Comparison of ENCODE assay signal across 11 cellular contexts in the genomic region with DNA sequence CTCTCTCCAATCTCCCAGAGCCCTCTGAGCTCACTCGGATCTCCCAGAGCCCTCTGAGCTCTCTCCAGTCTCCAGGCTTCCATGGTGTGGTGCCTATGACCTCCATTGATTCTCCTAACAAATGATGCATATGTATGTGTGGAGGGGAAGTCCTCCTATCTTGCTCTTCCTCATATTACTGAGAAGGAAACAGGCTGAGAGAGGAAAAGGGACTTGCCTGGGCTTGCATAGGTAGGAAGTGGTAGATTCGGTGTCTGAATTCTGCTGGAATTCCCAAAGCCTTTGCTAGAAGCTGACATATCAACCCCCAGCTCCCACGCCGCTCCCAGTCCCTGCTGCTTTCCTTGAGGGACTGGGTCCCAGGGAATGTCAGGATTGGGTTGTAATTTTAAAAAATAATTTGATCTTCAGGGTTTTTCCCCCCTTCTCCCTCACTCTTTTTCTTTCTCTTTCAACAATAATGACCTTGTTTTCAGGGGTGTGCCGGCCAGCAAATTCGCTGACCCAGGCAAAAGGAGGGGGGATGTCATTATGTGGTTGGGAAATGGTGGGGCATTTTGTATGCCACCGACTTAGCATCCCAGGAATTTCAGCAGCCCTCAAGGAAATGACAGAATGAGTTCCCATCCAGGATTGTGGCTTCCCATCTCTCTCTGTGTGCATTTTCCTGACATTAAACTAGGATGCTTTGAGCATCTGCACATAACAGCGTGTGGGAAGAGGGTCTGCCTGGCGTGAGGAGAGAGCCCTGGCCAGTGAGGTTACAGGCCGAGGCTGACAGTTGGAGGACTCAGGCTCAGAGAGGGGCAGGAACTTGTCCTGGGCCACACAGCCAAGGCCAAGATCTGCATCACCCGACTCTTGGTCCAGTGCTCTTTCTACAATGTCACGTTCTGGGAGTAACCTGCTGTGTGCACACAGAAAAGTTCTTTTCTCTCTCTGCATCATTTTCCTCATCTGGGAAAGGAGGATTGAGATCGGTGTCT. TPM values are rescaled to one million over a fixed set of nuclear protein-coding genes. Genes with fewer than 3 reads are reported as not detected.
DNase-seq lines count a peak whose midpoint lies in the region; ATAC-seq and TF ChIP-seq lines count a peak whose summit lies in the region.
"Had no signal": no experiment of that assay in that cellular context is flagged by ENCODE, and none has a peak within 500 bp of the region (broad histone marks: within the 10 kb centered on the region; RNA-seq: fewer than 3 reads in every experiment).

No MANE protein-coding gene starts in this region.

- POLR2A ChIA-PET in activated CD8-positive, alpha-beta T cell treated with anti-CD3 and anti-CD28 coated beads for 36 hours (lab: Charles Lee) = interaction anchor here (0.6 to 4.6 kb wide), 13 partner anchors 10 to 64 kb away, joined by 3 to 47 read pairs (median 8); no protein-coding TSS in a partner anchor

- H3K27me3 Mint-ChIP-seq in activated CD8-positive, alpha-beta T cell treated with anti-CD3 and anti-CD28 coated beads for 36 hours = no peaks in the 10 kb centered on the region
- H3K27me3 Mint-ChIP-seq in glutamatergic neuron (ENCODE audit: unreplicated experiment) = peaks cover 2% of the 10 kb centered on the region

- peak overlapping the region; percentile 41; the same call in 1 of the 2 replicates for H3K9ac ChIP-seq in iPS-20b (ENCODE audit: low read depth, low read length)

- no peak overlapping the region for H3K27ac ChIP-seq in iPS-20b (ENCODE audit: low read length)
- H3K27ac ChIP-seq: uterus had no signal

- DNase-seq in AG10803 (ENCODE audit: low read depth) (peak; percentile 15), HFF-Myc (ENCODE audit: extremely low read depth, low read depth) (peak; percentile 33), glutamatergic neuron (no peak), COR-L47 (lab: John Stamatoyannopoulos, UW) (no peak), ecto neural progenitor cell (ENCODE audit: low spot score) (no peak)
- DNase-seq in activated CD8-positive, alpha-beta T cell treated with anti-CD3 and anti-CD28 coated beads for 36 hours = no peak
- DNase-seq: BE2C, NCI-H526, uterus had no signal

- peaks cover 13% of the 10 kb centered on the region; the same call in 1 of the 2 replicates for H3K9me3 ChIP-seq in iPS-20b (ENCODE audit: insufficient read depth, low read depth, low read length)
- H3K9me3 ChIP-seq: BE2C, uterus had no signal

- no peak for ATAC-seq in activated CD8-positive, alpha-beta T cell treated with anti-CD3 and anti-CD28 coated beads for 36 hours
- ATAC-seq in GM21825 (IDR thresholded peaks at IDR 0.05; ENCODE audit: unreplicated experiment) = no peak

- no peaks in the 10 kb centered on the region for H3K27me3 ChIP-seq in iPS-20b (ENCODE audit: insufficient read depth, low read length)
- H3K27me3 ChIP-seq: BE2C had no signal

- peak overlapping the region; percentile 89 for H3K27ac Mint-ChIP-seq in activated CD8-positive, alpha-beta T cell treated with anti-CD3 and anti-CD28 coated beads for 36 hours
- no peak overlapping the region for H3K27ac Mint-ChIP-seq in glutamatergic neuron (ENCODE audit: unreplicated experiment)

- CTCF ChIA-PET in activated CD8-positive, alpha-beta T cell treated with anti-CD3 and anti-CD28 coated beads for 36 hours (lab: Charles Lee) = interaction anchor here (0.7 to 5.3 kb wide), 12 partner anchors 11 to 129 kb away, joined by 3 to 40 read pairs (median 4); no protein-coding TSS in a partner anchor

- no peaks in the 10 kb centered on the region for H3K36me3 ChIP-seq in iPS-20b (ENCODE audit: insufficient read depth, low read depth, low read length)
- H3K36me3 ChIP-seq: BE2C, uterus had no signal

- peaks cover 56% of the 10 kb centered on the region for H3K36me3 Mint-ChIP-seq in activated CD8-positive, alpha-beta T cell treated with anti-CD3 and anti-CD28 coated beads for 36 hours (ENCODE audit: low read depth)
- H3K36me3 Mint-ChIP-seq in glutamatergic neuron (ENCODE audit: unreplicated experiment) = peaks cover 22% of the 10 kb centered on the region

- intact Hi-C loops in activated CD8-positive, alpha-beta T cell treated with anti-CD3 and anti-CD28 coated beads for 36 hours (cut with micrococcal nuclease) = no loop called here

- peak overlapping the region; percentile 77 for H3K4me3 Mint-ChIP-seq in activated CD8-positive, alpha-beta T cell treated with anti-CD3 and anti-CD28 coated beads for 36 hours
- H3K4me3 Mint-ChIP-seq in glutamatergic neuron (ENCODE audit: unreplicated experiment) = no peak overlapping the region

- no peak for TF ChIP-seq CTCF in AG10803 (conservative IDR thresholded peaks at IDR 0.05; ENCODE audit: low read length)
- no peak for TF ChIP-seq CTCF in HFF-Myc (IDR thresholded peaks at IDR 0.05; ENCODE audit: low read depth, low read length, missing control alignments)
- TF ChIP-seq CTCF in activated CD8-positive, alpha-beta T cell treated with anti-CD3 and anti-CD28 coated beads for 36 hours (IDR thresholded peaks at IDR 0.05) = no peak
- TF ChIP-seq CTCF in glutamatergic neuron (IDR thresholded peaks at IDR 0.05; ENCODE audit: partially characterized antibody, unreplicated experiment) = no peak

- H3K4me3 ChIP-seq in AG10803 (ENCODE audit: low read length) = no peak overlapping the region
- H3K4me3 ChIP-seq in HFF-Myc (replicated peaks; ENCODE audit: low read depth, low read length) = no peak overlapping the region
- H3K4me3 ChIP-seq in iPS-20b (ENCODE audit: low read length) = no peak overlapping the region
- H3K4me3 ChIP-seq: uterus had no signal

- H3K9me3 Mint-ChIP-seq in activated CD8-positive, alpha-beta T cell treated with anti-CD3 and anti-CD28 coated beads for 36 hours = peaks cover 24% of the 10 kb centered on the region
- H3K9me3 Mint-ChIP-seq in glutamatergic neuron (ENCODE audit: unreplicated experiment) = peaks cover 9% of the 10 kb centered on the region

- H3K4me1 Mint-ChIP-seq in activated CD8-positive, alpha-beta T cell treated with anti-CD3 and anti-CD28 coated beads for 36 hours (ENCODE audit: low read depth) = peaks cover 68% of the 10 kb centered on the region
- peaks cover 9% of the 10 kb centered on the region for H3K4me1 Mint-ChIP-seq in glutamatergic neuron (ENCODE audit: low read depth, unreplicated experiment)

- peaks cover 15% of the 10 kb centered on the region for H3K4me1 ChIP-seq in iPS-20b (ENCODE audit: insufficient read depth, low read length)
- H3K4me1 ChIP-seq: BE2C, uterus had no signal

RNA-seq across cellular contexts. Expression of a gene that starts 42.5 kb away (rescaled TPM):
- 100 to 1,000 TPM; 180 to 183 TPM for total RNA-seq in activated CD8-positive, alpha-beta T cell treated with anti-CD3 and anti-CD28 coated beads for 36 hours
- 0.15 TPM for total RNA-seq in glutamatergic neuron (ENCODE audit: unreplicated experiment)

Comparison
In these comparisons a context has a peak if more than half of its experiments do, and no peak if none do; other contexts are left out.
1. DNase-seq: peak in AG10803 (single experiment) and HFF-Myc (single experiment); none in activated CD8-positive, alpha-beta T cell treated with anti-CD3 and anti-CD28 coated beads for 36 hours (single experiment), glutamatergic neuron (single experiment), COR-L47 (single experiment) and ecto neural progenitor cell (single experiment).
2. RNA of a gene that starts 42.5 kb away (total RNA-seq): 180 to 183 TPM in activated CD8-positive, alpha-beta T cell treated with anti-CD3 and anti-CD28 coated beads for 36 hours; 0.15 TPM in glutamatergic neuron (single experiment); every median in the first group is over 100 times any median in the second.